Comparison of ENCODE assay signal across 16 cellular contexts in the genomic region with DNA sequence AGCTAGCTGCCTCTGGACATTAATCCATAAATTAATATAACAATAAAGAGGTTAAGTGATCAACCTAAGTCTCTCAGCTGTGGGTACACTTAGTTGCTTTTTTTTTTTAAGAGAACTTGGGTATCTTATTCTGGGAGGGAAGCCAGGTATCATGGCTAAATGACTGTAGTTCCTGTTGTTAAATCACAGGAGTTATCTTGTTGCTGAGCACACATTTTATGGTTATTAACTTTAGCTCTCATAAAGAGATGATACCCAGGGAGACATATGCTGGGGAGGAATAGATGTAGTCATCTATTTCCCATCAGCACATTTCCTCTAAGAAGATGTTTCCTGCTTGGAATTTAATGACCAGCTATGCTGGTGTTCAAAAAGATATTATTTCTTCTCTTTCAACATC.
DNase-seq lines count a peak whose midpoint lies in the region; ATAC-seq and TF ChIP-seq lines count a peak whose summit lies in the region.
"Had no signal": no experiment of that assay in that cellular context is flagged by ENCODE, and none has a peak within 500 bp of the region (broad histone marks: within the 10 kb centered on the region; RNA-seq: fewer than 3 reads in every experiment).

No MANE protein-coding gene starts in this region.

- no peak for ATAC-seq in SK-N-SH treated with all-trans-retinoic acid at 6 μM for 48 hours
- ATAC-seq in HG03571 (IDR thresholded peaks at IDR 0.05; ENCODE audit: unreplicated experiment), result no peak

- no peak overlapping the region for H2BK15ac ChIP-seq in mesenchymal stem cell (ENCODE audit: low read depth, poor library complexity, severe bottlenecking)

- H3K18ac ChIP-seq in mesenchymal stem cell (ENCODE audit: low read depth in 1 of 2, low read length in 2 of 2), result no peak overlapping the region

- CTCF ChIA-PET in SK-N-SH (lab: Yijun Ruan, JAX), result no interaction called here

- H3K79me1 ChIP-seq in mesenchymal stem cell (replicated peaks; ENCODE audit: low read length, poor library complexity, severe bottlenecking), result no peaks in the 10 kb centered on the region

- no peak for TF ChIP-seq CTCF in SK-N-SH (IDR thresholded peaks at IDR 0.05)

- H2AFZ ChIP-seq in SK-N-SH (ENCODE audit: low read depth), result no peak overlapping the region
- no peak overlapping the region for H2AFZ ChIP-seq in GM23248
- H2AFZ ChIP-seq in mesenchymal stem cell (ENCODE audit: low read depth, low read length), result no peak overlapping the region

- H3K14ac ChIP-seq in mesenchymal stem cell (ENCODE audit: low read length in 2 of 2), result no peak overlapping the region

- H2AK5ac ChIP-seq in mesenchymal stem cell (ENCODE audit: low read length, severe bottlenecking), result no peak overlapping the region

- POLR2A ChIA-PET in SK-N-SH (lab: Yijun Ruan, JAX), result no interaction called here

- H3K9me3 ChIP-seq in SK-N-SH (no peaks in the 10 kb centered on the region), GM23248 (ENCODE audit: low read depth) (no peaks in the 10 kb centered on the region), mesenchymal stem cell (ENCODE audit: control insufficient read depth, low read length) (no peaks in the 10 kb centered on the region)
- H3K9me3 ChIP-seq: BE2C had no signal

- H3F3A ChIP-seq in SK-N-SH (replicated peaks; ENCODE audit: insufficient read depth), result peaks cover 22% of the 10 kb centered on the region
- peaks cover 17% of the 10 kb centered on the region; the same call in 1 of the 2 replicates for H3F3A ChIP-seq in GM23248 (ENCODE audit: insufficient read depth)

- H3K27me3 ChIP-seq in SK-N-SH (ENCODE audit: insufficient read depth) (no peaks in the 10 kb centered on the region), GM23248 (replicated peaks; ENCODE audit: insufficient read depth) (no peaks in the 10 kb centered on the region), mesenchymal stem cell (ENCODE audit: control insufficient read depth in 1 of 2, insufficient read depth in 1 of 2, low read length in 2 of 2) (no peaks in the 10 kb centered on the region)
- H3K27me3 ChIP-seq: BE2C had no signal

- H3K4me3 ChIP-seq in SK-N-SH (ENCODE audit: low read depth in 2 of 2, low read length in 1 of 2) (no peak overlapping the region), GM23248 (no peak overlapping the region), mesenchymal stem cell (ENCODE audit: insufficient read depth in 1 of 2, low read depth in 1 of 2, low read length in 2 of 2) (no peak overlapping the region)

- no peak overlapping the region for H2BK5ac ChIP-seq in mesenchymal stem cell (ENCODE audit: low read depth, low read length, poor library complexity, severe bottlenecking)

- H3K9ac ChIP-seq in SK-N-SH (no peak overlapping the region), GM23248 (no peak overlapping the region), mesenchymal stem cell (ENCODE audit: low read length) (peak overlapping the region; percentile 58)

- H3K4me2 ChIP-seq in SK-N-SH (no peak overlapping the region), GM23248 (ENCODE audit: unreplicated experiment) (no peak overlapping the region), mesenchymal stem cell (ENCODE audit: low read length, poor library complexity, severe bottlenecking) (no peak overlapping the region)

- no peak for DNase-seq in SK-N-SH
- DNase-seq in GM23248, result peak; percentile 3
- peak; percentile 49 for DNase-seq in NCI-H69 (lab: John Stamatoyannopoulos, UW)
- DNase-seq in mesenchymal stem cell, result no peak
- DNase-seq in AG08395 (ENCODE audit: low spot score), result no peak
- DNase-seq in NCI-H2029 treated with DMSO at 0.1 percent for 48 hours (lab: John Stamatoyannopoulos, UW), result no peak
- DNase-seq: BE2C; CD4-positive, alpha-beta memory T cell; DMS153; DMS79 treated with DMSO at 0.1 percent for 48 hours; EL; GOT3; H9 had no signal

- TF ChIP-seq RAD21 in SK-N-SH (IDR thresholded peaks at IDR 0.05; ENCODE audit: low read length), result no peak

- H3K79me2 ChIP-seq in SK-N-SH (ENCODE audit: insufficient read depth) (no peaks in the 10 kb centered on the region), GM23248 (ENCODE audit: insufficient read depth) (no peaks in the 10 kb centered on the region)

- no peak for TF ChIP-seq EP300 in SK-N-SH (IDR thresholded peaks at IDR 0.05; ENCODE audit: borderline replicate concordance in 1 of 2, low read depth in 1 of 2, low read length in 1 of 2)

- no peak overlapping the region for H3K23ac ChIP-seq in mesenchymal stem cell (ENCODE audit: low read length in 2 of 2)

- H2BK120ac ChIP-seq in mesenchymal stem cell (ENCODE audit: low read depth, low read length), result no peak overlapping the region

- H2BK12ac ChIP-seq in mesenchymal stem cell (ENCODE audit: low read length in 2 of 2), result no peak overlapping the region

- H3K4ac ChIP-seq in mesenchymal stem cell (ENCODE audit: low read depth in 1 of 2, low read length in 2 of 2), result no peak overlapping the region

- H3K36me3 ChIP-seq in SK-N-SH (replicated peaks in 1 of 2; ENCODE audit: control insufficient read depth in 1 of 2, insufficient read depth in 2 of 2, low read length in 1 of 2), result no peaks in the 10 kb centered on the region
- H3K36me3 ChIP-seq in GM23248 (ENCODE audit: low read depth), result no peaks in the 10 kb centered on the region
- H3K36me3 ChIP-seq in mesenchymal stem cell (ENCODE audit: control insufficient read depth in 1 of 2, insufficient read depth in 2 of 2, low read depth in 1 of 2, low read length in 2 of 2), result no peaks in the 10 kb centered on the region
- H3K36me3 ChIP-seq: BE2C had no signal

- peaks cover 0 to 29% of the 10 kb centered on the region in 2 experiments; a peak in 2 of 4 replicates for H3K4me1 ChIP-seq in SK-N-SH (ENCODE audit: control insufficient read depth in 1 of 2, insufficient read depth in 2 of 2, low read depth in 1 of 2, low read length in 1 of 2)
- peaks cover 14% of the 10 kb centered on the region for H3K4me1 ChIP-seq in GM23248 (ENCODE audit: insufficient read depth)
- no peaks in the 10 kb centered on the region for H3K4me1 ChIP-seq in mesenchymal stem cell (ENCODE audit: control insufficient read depth, insufficient read depth, low read depth, low read length)
- H3K4me1 ChIP-seq: BE2C had no signal

- H4K8ac ChIP-seq in mesenchymal stem cell (ENCODE audit: low read length), result no peak overlapping the region

- H3K9me2 ChIP-seq in SK-N-SH, result no peaks in the 10 kb centered on the region
- no peaks in the 10 kb centered on the region for H3K9me2 ChIP-seq in GM23248 (ENCODE audit: insufficient read depth)

- no peaks in the 10 kb centered on the region for H4K20me1 ChIP-seq in SK-N-SH (ENCODE audit: insufficient read depth)
- no peaks in the 10 kb centered on the region for H4K20me1 ChIP-seq in GM23248 (ENCODE audit: insufficient read depth)

- in situ Hi-C loops in GM23248 (cut with MboI), result no loop called here

- H4K91ac ChIP-seq in mesenchymal stem cell (ENCODE audit: low read length), result no peak overlapping the region

- H3K27ac ChIP-seq in SK-N-SH (ENCODE audit: low read depth in 2 of 2, low read length in 1 of 2) (peak overlapping the region in 1 of 2 experiments; percentile 75; a peak in 1 of 4 replicates), GM23248 (no peak overlapping the region), mesenchymal stem cell (ENCODE audit: low read length, poor library complexity, severe bottlenecking) (no peak overlapping the region)
- H3K27ac ChIP-seq: C4-2B had no signal

TF ChIP-seq in SK-N-SH treated with all-trans-retinoic acid at 6 μM for 48 hours, 23 proteins besides CTCF, POLR2A, EP300 and RAD21:
- 0 out of 2 replicates have a peak, but pooled peaks have one; percentile 11 for TF ChIP-seq TCF4 (CRISPR knock-in tag; IDR thresholded peaks at IDR 0.05; ENCODE audit: borderline replicate concordance)
- TF ChIP-seq ISL1 (CRISPR knock-in tag; IDR thresholded peaks at IDR 0.05), result peak; percentile 86
- TF ChIP-seq, protein P1, sequence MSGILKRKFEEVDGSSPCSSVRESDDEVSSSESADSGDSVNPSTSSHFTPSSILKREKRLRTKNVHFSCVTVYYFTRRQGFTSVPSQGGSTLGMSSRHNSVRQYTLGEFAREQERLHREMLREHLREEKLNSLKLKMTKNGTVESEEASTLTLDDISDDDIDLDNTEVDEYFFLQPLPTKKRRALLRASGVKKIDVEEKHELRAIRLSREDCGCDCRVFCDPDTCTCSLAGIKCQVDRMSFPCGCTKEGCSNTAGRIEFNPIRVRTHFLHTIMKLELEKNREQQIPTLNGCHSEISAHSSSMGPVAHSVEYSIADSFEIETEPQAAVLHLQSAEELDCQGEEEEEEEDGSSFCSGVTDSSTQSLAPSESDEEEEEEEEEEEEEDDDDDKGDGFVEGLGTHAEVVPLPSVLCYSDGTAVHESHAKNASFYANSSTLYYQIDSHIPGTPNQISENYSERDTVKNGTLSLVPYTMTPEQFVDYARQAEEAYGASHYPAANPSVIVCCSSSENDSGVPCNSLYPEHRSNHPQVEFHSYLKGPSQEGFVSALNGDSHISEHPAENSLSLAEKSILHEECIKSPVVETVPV (CRISPR knock-in tag; IDR thresholded peaks at IDR 0.05), result no peak
- 0 out of 2 replicates have a peak, but pooled peaks have one; percentile 61 for TF ChIP-seq ZNF70 (CRISPR knock-in tag; IDR thresholded peaks at IDR 0.05)

TF ChIP-seq in SK-N-SH, 30 proteins besides CTCF, POLR2A, EP300 and RAD21 (continues in another document):
- TF ChIP-seq TCF12 (IDR thresholded peaks at IDR 0.05), result no peak
- TF ChIP-seq, protein P2, sequence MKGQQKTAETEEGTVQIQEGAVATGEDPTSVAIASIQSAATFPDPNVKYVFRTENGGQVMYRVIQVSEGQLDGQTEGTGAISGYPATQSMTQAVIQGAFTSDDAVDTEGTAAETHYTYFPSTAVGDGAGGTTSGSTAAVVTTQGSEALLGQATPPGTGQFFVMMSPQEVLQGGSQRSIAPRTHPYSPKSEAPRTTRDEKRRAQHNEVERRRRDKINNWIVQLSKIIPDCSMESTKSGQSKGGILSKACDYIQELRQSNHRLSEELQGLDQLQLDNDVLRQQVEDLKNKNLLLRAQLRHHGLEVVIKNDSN (IDR thresholded peaks at IDR 0.05; ENCODE audit: borderline replicate concordance, low read depth), result no peak
- no peak for TF ChIP-seq SMC3 (IDR thresholded peaks at IDR 0.05; ENCODE audit: low read depth, low read length)
- no peak for TF ChIP-seq ELF1 (IDR thresholded peaks at IDR 0.05)
- TF ChIP-seq MXI1 (IDR thresholded peaks at IDR 0.05; ENCODE audit: low read depth, low read length), result no peak
- no peak for TF ChIP-seq CHD2 (IDR thresholded peaks at IDR 0.05; ENCODE audit: low read length, partially characterized antibody)
- no peak for TF ChIP-seq GABPA (IDR thresholded peaks at IDR 0.05; ENCODE audit: low read depth)
- no peak for TF ChIP-seq EZH2phosphoT487 (IDR thresholded peaks at IDR 0.05; ENCODE audit: borderline replicate concordance, low read depth)
- TF ChIP-seq JUND (IDR thresholded peaks at IDR 0.05), result no peak
- TF ChIP-seq FOXM1 (IDR thresholded peaks at IDR 0.05; ENCODE audit: low read depth), result no peak
- no peak for TF ChIP-seq MEF2A (IDR thresholded peaks at IDR 0.05; ENCODE audit: borderline replicate concordance, low read depth)
- TF ChIP-seq MAX (IDR thresholded peaks at IDR 0.05; ENCODE audit: low read depth), result no peak
- no peak for TF ChIP-seq FOSL2 (IDR thresholded peaks at IDR 0.05; ENCODE audit: borderline replicate concordance, low read depth)

Comparison
In these comparisons a context has a peak if more than half of its experiments do, and no peak if none do; other contexts are left out.
1. DNase-seq: peak in GM23248 (single experiment) and NCI-H69 (single experiment); none in SK-N-SH (single experiment), mesenchymal stem cell (single experiment), AG08395 (single experiment) and NCI-H2029 treated with DMSO at 0.1 percent for 48 hours (single experiment).